Comparison of ENCODE assay signal across 8 cellular contexts in genomic region chr2:143034292-143035074, GRCh38.
DNase-seq lines count a peak whose midpoint lies in the region; ATAC-seq and TF ChIP-seq lines count a peak whose summit lies in the region.

No MANE protein-coding gene starts in this region.

- 72% methylated on average over 3 of the region's 5 CpGs for WGBS in mesenchymal stem cell

- no peaks in the 10 kb centered on the region for H3K79me1 ChIP-seq in mesenchymal stem cell (replicated peaks; ENCODE audit: low read length, poor library complexity, severe bottlenecking)

- no peak overlapping the region for H3K23ac ChIP-seq in mesenchymal stem cell (ENCODE audit: low read length in 2 of 2)

- H2BK12ac ChIP-seq in mesenchymal stem cell (ENCODE audit: low read length in 2 of 2): no peak overlapping the region

- H3K9ac ChIP-seq in mesenchymal stem cell (ENCODE audit: low read length): no peak overlapping the region

- H3K4me3 Mint-ChIP-seq in Caco-2 (ENCODE audit: unreplicated experiment): no peak overlapping the region
- no peak overlapping the region for H3K4me3 Mint-ChIP-seq in stimulated activated effector memory CD8-positive, alpha-beta T cell treated with anti-CD3 and anti-CD28 coated beads, Interleukin-12 subunit alpha, Interleukin-12 subunit beta, amount 100 ng/mL, for 72 hours

- H3K14ac ChIP-seq in mesenchymal stem cell (ENCODE audit: low read length in 2 of 2): no peak overlapping the region

- H3K4me3 ChIP-seq in Caco-2 (ENCODE audit: low read depth, low read length) (no peak overlapping the region), mesenchymal stem cell (ENCODE audit: insufficient read depth in 1 of 2, low read depth in 1 of 2, low read length in 2 of 2) (no peak overlapping the region)

- H3K4me1 ChIP-seq in Caco-2 (peaks cover 12% of the 10 kb centered on the region), mesenchymal stem cell (ENCODE audit: control insufficient read depth, insufficient read depth, low read depth, low read length) (no peaks in the 10 kb centered on the region)

- peaks cover 10% of the 10 kb centered on the region for H3K4me1 Mint-ChIP-seq in Caco-2 (ENCODE audit: low read depth, unreplicated experiment)
- peaks cover 6% of the 10 kb centered on the region for H3K4me1 Mint-ChIP-seq in stimulated activated effector memory CD8-positive, alpha-beta T cell treated with anti-CD3 and anti-CD28 coated beads, Interleukin-12 subunit alpha, Interleukin-12 subunit beta, amount 100 ng/mL, for 72 hours

- H3K36me3 ChIP-seq in Caco-2 (ENCODE audit: control insufficient read depth, insufficient read depth, low read length) (no peaks in the 10 kb centered on the region), mesenchymal stem cell (ENCODE audit: control insufficient read depth in 1 of 2, insufficient read depth in 2 of 2, low read depth in 1 of 2, low read length in 2 of 2) (no peaks in the 10 kb centered on the region)

- no peak overlapping the region for H2BK5ac ChIP-seq in mesenchymal stem cell (ENCODE audit: low read depth, low read length, poor library complexity, severe bottlenecking)

- CTCF ChIA-PET in Caco-2 (lab: Charles Lee): interaction anchor here (0.6 to 1.6 kb wide), 7 partner anchors 12 to 340 kb away, joined by 3 to 11 read pairs (median 3); no protein-coding TSS in a partner anchor

- no TSS peak for BruUV-seq in Caco-2 (replicated peaks; lab: Mats Ljungman, UMichigan)

- no peak overlapping the region for H2BK15ac ChIP-seq in mesenchymal stem cell (ENCODE audit: low read depth, poor library complexity, severe bottlenecking)

- H3K27me3 ChIP-seq in Caco-2 (replicated peaks; ENCODE audit: control insufficient read depth, insufficient read depth, low read length) (no peaks in the 10 kb centered on the region), mesenchymal stem cell (ENCODE audit: control insufficient read depth in 1 of 2, insufficient read depth in 1 of 2, low read length in 2 of 2) (no peaks in the 10 kb centered on the region)

- H3K9me3 ChIP-seq in Caco-2 (no peaks in the 10 kb centered on the region), mesenchymal stem cell (ENCODE audit: control insufficient read depth, low read length) (no peaks in the 10 kb centered on the region)

- H4K8ac ChIP-seq in mesenchymal stem cell (ENCODE audit: low read length): no peak overlapping the region

- ATAC-seq in GM19452 (IDR thresholded peaks at IDR 0.05; ENCODE audit: unreplicated experiment) (peak; percentile 81), HG03460 (IDR thresholded peaks at IDR 0.05; ENCODE audit: unreplicated experiment) (peak; percentile 85)
- ATAC-seq in stimulated activated effector memory CD8-positive, alpha-beta T cell treated with anti-CD3 and anti-CD28 coated beads, Interleukin-12 subunit alpha, Interleukin-12 subunit beta, amount 100 ng/mL, for 72 hours: peak; percentile 76

- H2AK5ac ChIP-seq in mesenchymal stem cell (ENCODE audit: low read length, severe bottlenecking): no peak overlapping the region

- H3K18ac ChIP-seq in mesenchymal stem cell (ENCODE audit: low read depth in 1 of 2, low read length in 2 of 2): no peak overlapping the region

- H2BK120ac ChIP-seq in mesenchymal stem cell (ENCODE audit: low read depth, low read length): no peak overlapping the region

- no peaks in the 10 kb centered on the region for H3K27me3 Mint-ChIP-seq in Caco-2 (ENCODE audit: insufficient read depth, unreplicated experiment)

- H2AFZ ChIP-seq in mesenchymal stem cell (ENCODE audit: low read depth, low read length): no peak overlapping the region

- intact Hi-C loops in Caco-2 (cut with micrococcal nuclease; ENCODE audit: unreplicated experiment): loop anchor here (1.0 to 2.0 kb wide), 4 partner anchors 68 to 225 kb away; no protein-coding TSS in a partner anchor

- POLR2A ChIA-PET in Caco-2 (lab: Charles Lee): no interaction called here

- DNase-seq in Caco-2 (peak; percentile 61 to 69), NCI-H510A (lab: John Stamatoyannopoulos, UW) (peak; percentile 2), dermis microvascular lymphatic vessel endothelial cell (ENCODE audit: low read depth in 2 of 2) (peak; percentile 69 to 78), mesenchymal stem cell (peak; percentile 87)
- DNase-seq in activated CD4-positive, CD25-positive, alpha-beta regulatory T cell treated with anti-CD3 and anti-CD28 coated beads, Interleukin-2, amount 50 U/mL, for 16 hours (ENCODE audit: low read depth, low spot score): peak; percentile 42
- peak; percentile 33 to 66 for DNase-seq in stimulated activated effector memory CD8-positive, alpha-beta T cell treated with anti-CD3 and anti-CD28 coated beads, Interleukin-12 subunit alpha, Interleukin-12 subunit beta, amount 100 ng/mL, for 72 hours (ENCODE audit: low spot score in 2 of 2)

- H3K4me2 ChIP-seq in mesenchymal stem cell (ENCODE audit: low read length, poor library complexity, severe bottlenecking): no peak overlapping the region

- H3K36me3 Mint-ChIP-seq in Caco-2 (ENCODE audit: insufficient read depth, unreplicated experiment): no peaks in the 10 kb centered on the region
- no peaks in the 10 kb centered on the region for H3K36me3 Mint-ChIP-seq in stimulated activated effector memory CD8-positive, alpha-beta T cell treated with anti-CD3 and anti-CD28 coated beads, Interleukin-12 subunit alpha, Interleukin-12 subunit beta, amount 100 ng/mL, for 72 hours

- no peak overlapping the region for H3K27ac ChIP-seq in mesenchymal stem cell (ENCODE audit: low read length, poor library complexity, severe bottlenecking)

- TF ChIP-seq CTCF in Caco-2 (IDR thresholded peaks at IDR 0.05; ENCODE audit: insufficient read depth in 1 of 2, low read depth in 1 of 2, low read length in 1 of 2, severe bottlenecking in 1 of 2, unreplicated experiment in 1 of 2): peak; percentile 93

- H4K91ac ChIP-seq in mesenchymal stem cell (ENCODE audit: low read length): no peak overlapping the region

- H3K9me3 Mint-ChIP-seq in Caco-2 (ENCODE audit: unreplicated experiment): no peaks in the 10 kb centered on the region
- no peaks in the 10 kb centered on the region for H3K9me3 Mint-ChIP-seq in stimulated activated effector memory CD8-positive, alpha-beta T cell treated with anti-CD3 and anti-CD28 coated beads, Interleukin-12 subunit alpha, Interleukin-12 subunit beta, amount 100 ng/mL, for 72 hours

- H3K4ac ChIP-seq in mesenchymal stem cell (ENCODE audit: low read depth in 1 of 2, low read length in 2 of 2): no peak overlapping the region

- no peak overlapping the region for H3K27ac Mint-ChIP-seq in Caco-2 (ENCODE audit: unreplicated experiment)
- H3K27ac Mint-ChIP-seq in stimulated activated effector memory CD8-positive, alpha-beta T cell treated with anti-CD3 and anti-CD28 coated beads, Interleukin-12 subunit alpha, Interleukin-12 subunit beta, amount 100 ng/mL, for 72 hours: no peak overlapping the region

Comparison
In these comparisons a context has a peak if more than half of its experiments do, and no peak if none do; other contexts are left out.
1. DNase-seq: peak in every context shown above with its lines; median percentile 87 in mesenchymal stem cell; 74 in dermis microvascular lymphatic vessel endothelial cell; 65 in Caco-2; 50 in stimulated activated effector memory CD8-positive, alpha-beta T cell treated with anti-CD3 and anti-CD28 coated beads, Interleukin-12 subunit alpha, Interleukin-12 subunit beta, amount 100 ng/mL, for 72 hours; 42 in activated CD4-positive, CD25-positive, alpha-beta regulatory T cell treated with anti-CD3 and anti-CD28 coated beads, Interleukin-2, amount 50 U/mL, for 16 hours; 2 in NCI-H510A.